ENCODE assay signal across 32 cellular contexts in the genomic region with DNA sequence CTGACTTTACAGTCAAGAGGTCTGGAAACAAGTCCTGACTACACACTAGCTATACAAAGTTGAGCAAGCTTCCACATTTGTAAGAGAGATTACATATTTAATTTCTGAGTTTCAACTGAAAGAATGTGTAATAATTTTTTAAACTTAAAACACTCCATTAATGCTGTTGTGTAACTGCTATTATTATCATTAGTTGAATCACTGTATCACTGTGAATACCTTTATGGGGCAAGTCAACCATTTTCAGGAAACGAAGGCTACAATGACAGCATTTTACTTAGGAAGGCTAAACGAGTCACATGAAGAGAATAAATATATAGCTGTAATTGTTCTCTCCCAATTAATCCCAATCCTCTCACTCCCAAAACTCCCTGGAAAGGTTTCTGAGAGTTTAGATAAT.
"Had no signal": no experiment of that assay in that cellular context is flagged by ENCODE, and none has a peak within 500 bp of the region (broad histone marks: within the 10 kb centered on the region; RNA-seq: fewer than 3 reads in every experiment).

No MANE protein-coding gene starts in this region.

- H3K4me3 ChIP-seq: ascending aorta, body of pancreas, MG63, SJCRH30 had no signal

- ATAC-seq: activated naive CD4-positive, alpha-beta T cell treated with anti-CD3 and anti-CD28 coated beads, Interleukin-2, amount 50 U/mL, for 72 hours; activated naive CD8-positive, alpha-beta T cell treated with anti-CD3 and anti-CD28 coated beads, Interleukin-2, amount 50 U/mL, for 24 hours; activated T-cell treated with anti-CD3 and anti-CD28 coated beads, Interleukin-2, amount 50 U/mL, for 4 hours; body of pancreas; Panc1; Right ventricle myocardium inferior had no signal

- H3K27me3 ChIP-seq: ascending aorta, body of pancreas, MG63, SJCRH30 had no signal

- H3K4me3 Mint-ChIP-seq: activated CD4-positive, alpha-beta memory T cell treated with anti-CD3 and anti-CD28 coated beads for 36 hours; activated CD4-positive, alpha-beta T cell treated with anti-CD3 and anti-CD28 coated beads, Interleukin-2, amount 10 ng/mL, durations not matched to agents 7 days and 5 days; activated naive CD8-positive, alpha-beta T cell treated with anti-CD3 and anti-CD28 coated beads, Interleukin-2, amount 50 U/mL, for 24 hours; activated T-cell treated with anti-CD3 and anti-CD28 coated beads, Interleukin-2, amount 50 U/mL, for 4 hours; T-helper 1 cell treated with Interleukin-12 subunit alpha and Interleukin-12 subunit beta and Interleukin-4 antibody, amounts not matched to agents 30 μg/mL and 1 μg/mL, for 36 hours had no signal

- H3K9me3 Mint-ChIP-seq: activated CD4-positive, alpha-beta memory T cell treated with anti-CD3 and anti-CD28 coated beads for 36 hours; activated CD4-positive, alpha-beta T cell treated with anti-CD3 and anti-CD28 coated beads, Interleukin-2, amount 10 ng/mL, durations not matched to agents 7 days and 5 days; activated naive CD4-positive, alpha-beta T cell treated with anti-CD3 and anti-CD28 coated beads, Interleukin-2, amount 50 U/mL, for 72 hours; activated naive CD8-positive, alpha-beta T cell treated with anti-CD3 and anti-CD28 coated beads, Interleukin-2, amount 50 U/mL, for 24 hours; activated T-cell treated with anti-CD3 and anti-CD28 coated beads, Interleukin-2, amount 50 U/mL, for 4 hours; T-helper 1 cell treated with Interleukin-12 subunit alpha and Interleukin-12 subunit beta and Interleukin-4 antibody, amounts not matched to agents 30 μg/mL and 1 μg/mL, for 36 hours had no signal

- DNase-seq: activated CD4-positive, alpha-beta memory T cell treated with anti-CD3 and anti-CD28 coated beads for 36 hours; activated CD4-positive, alpha-beta T cell treated with anti-CD3 and anti-CD28 coated beads, Interleukin-2, amount 10 ng/mL, durations not matched to agents 7 days and 5 days; activated CD4-positive, CD25-positive, alpha-beta regulatory T cell; activated CD8-positive, alpha-beta memory T cell treated with anti-CD3 and anti-CD28 coated beads for 24 hours; activated effector memory CD4-positive, alpha-beta T cell treated with anti-CD3 and anti-CD28 coated beads, Interleukin-2, amount 50 U/mL, for 16 hours; activated naive CD4-positive, alpha-beta T cell treated with Interleukin-2 at 50 U/mL for 16 hours; activated naive CD8-positive, alpha-beta T cell treated with anti-CD3 and anti-CD28 coated beads, Interleukin-2, amount 50 U/mL, for 24 hours; activated T-cell treated with anti-CD3 and anti-CD28 coated beads, Interleukin-2, amount 50 U/mL, for 4 hours; amniotic stem cell; body of pancreas; KG1; MG63; MV-4-11; NCI-H1092 treated with DMSO at 0.1 percent for 48 hours; NCI-H1417 treated with DMSO at 0.1 percent for 48 hours; NCI-H1694 treated with DMSO at 0.1 percent for 48 hours; NCI-H2029 treated with DMSO at 0.1 percent for 48 hours; NCI-H345; NCI-H510A; NCI-H526 treated with DMSO at 0.1 percent for 48 hours; NCI-H82; NK-92 treated with Interleukin-12 subunit alpha and Interleukin-12 subunit beta, amount 100 ng/mL, for 24 hours; OCI-M1; RPMI8226; SJCRH30; T-helper 9 cell had no signal

- H3K9me3 ChIP-seq: ascending aorta, body of pancreas, MG63, SJCRH30 had no signal

- H3K27ac ChIP-seq: ascending aorta, body of pancreas, SJCRH30, VCaP had no signal

- H3K4me1 ChIP-seq: ascending aorta had no signal

- H3K27ac Mint-ChIP-seq: activated CD4-positive, alpha-beta memory T cell treated with anti-CD3 and anti-CD28 coated beads for 36 hours; activated CD4-positive, alpha-beta T cell treated with anti-CD3 and anti-CD28 coated beads, Interleukin-2, amount 10 ng/mL, durations not matched to agents 7 days and 5 days; activated naive CD4-positive, alpha-beta T cell treated with anti-CD3 and anti-CD28 coated beads, Interleukin-2, amount 50 U/mL, for 72 hours; activated naive CD8-positive, alpha-beta T cell treated with anti-CD3 and anti-CD28 coated beads, Interleukin-2, amount 50 U/mL, for 24 hours; T-helper 1 cell treated with Interleukin-12 subunit alpha and Interleukin-12 subunit beta and Interleukin-4 antibody, amounts not matched to agents 30 μg/mL and 1 μg/mL, for 36 hours had no signal

- H3K27me3 Mint-ChIP-seq: activated CD4-positive, alpha-beta memory T cell treated with anti-CD3 and anti-CD28 coated beads for 36 hours; activated CD4-positive, alpha-beta T cell treated with anti-CD3 and anti-CD28 coated beads, Interleukin-2, amount 10 ng/mL, durations not matched to agents 7 days and 5 days; activated naive CD8-positive, alpha-beta T cell treated with anti-CD3 and anti-CD28 coated beads, Interleukin-2, amount 50 U/mL, for 24 hours had no signal
